Comparison of ENCODE assay signal across 13 cellular contexts in genomic region chr2:62435720-62436119, GRCh38.
A peak's percentile ranks its signal among the peaks of the same experiment; 100 is the strongest.
DNase-seq lines count a peak whose midpoint lies in the region; ATAC-seq and TF ChIP-seq lines count a peak whose summit lies in the region.
"Had no signal": no experiment of that assay in that cellular context is flagged by ENCODE, and none has a peak within 500 bp of the region (broad histone marks: within the 10 kb centered on the region; RNA-seq: fewer than 3 reads in every experiment).

No MANE protein-coding gene starts in this region.

- H3K79me2 ChIP-seq in osteoblast (ENCODE audit: insufficient read depth, low read length): no peaks in the 10 kb centered on the region

- H3K27ac ChIP-seq in esophagus squamous epithelium (no peak overlapping the region), osteoblast (ENCODE audit: low read depth, low read length) (no peak overlapping the region)
- H3K27ac ChIP-seq: foreskin keratinocyte had no signal

- no peaks in the 10 kb centered on the region for H4K20me1 ChIP-seq in osteoblast (ENCODE audit: insufficient read depth, low read length)

- H3K36me3 ChIP-seq in esophagus squamous epithelium (no peaks in the 10 kb centered on the region), osteoblast (ENCODE audit: insufficient read depth, low read length) (no peaks in the 10 kb centered on the region)
- H3K36me3 ChIP-seq: BE2C had no signal

- H3K4me1 ChIP-seq in esophagus squamous epithelium: peaks cover 0 to 5% (median 0%) of the 10 kb centered on the region in 3 donors
- no peaks in the 10 kb centered on the region for H3K4me1 ChIP-seq in osteoblast (ENCODE audit: insufficient read depth, low read length)
- H3K4me1 ChIP-seq: BE2C, foreskin keratinocyte had no signal

- H3K27me3 ChIP-seq in esophagus squamous epithelium: no peaks in the 10 kb centered on the region
- peaks cover 12% of the 10 kb centered on the region for H3K27me3 ChIP-seq in osteoblast (ENCODE audit: insufficient read depth, low read length)
- H3K27me3 ChIP-seq: BE2C, foreskin keratinocyte had no signal

- intact Hi-C loops in esophagus squamous epithelium (cut with DNase I): no loop called here

- ATAC-seq in GM18505 (IDR thresholded peaks at IDR 0.05; ENCODE audit: unreplicated experiment): peak; percentile 77
- peak; percentile 83 for ATAC-seq in GM19455 (IDR thresholded peaks at IDR 0.05; ENCODE audit: unreplicated experiment)
- ATAC-seq in HG02884 (IDR thresholded peaks at IDR 0.05; ENCODE audit: unreplicated experiment): peak; percentile 75
- peak; percentile 79 for ATAC-seq in HG03565 (IDR thresholded peaks at IDR 0.05; ENCODE audit: unreplicated experiment)
- ATAC-seq: foreskin keratinocyte had no signal

- H2AFZ ChIP-seq in osteoblast (ENCODE audit: low read length): no peak overlapping the region

- TF ChIP-seq CTCF in esophagus squamous epithelium (IDR thresholded peaks at IDR 0.05) (no peak), osteoblast (IDR thresholded peaks at IDR 0.05; ENCODE audit: extremely low read depth, low read depth, low read length) (no peak)

- H3K9me3 ChIP-seq in esophagus squamous epithelium (no peaks in the 10 kb centered on the region), osteoblast (ENCODE audit: low read depth, low read length) (no peaks in the 10 kb centered on the region)
- H3K9me3 ChIP-seq: BE2C had no signal

- H3K4me2 ChIP-seq in osteoblast (ENCODE audit: insufficient read depth, low read length): no peak overlapping the region

- no peak for TF ChIP-seq POLR2A in GM18505 (IDR thresholded peaks at IDR 0.05; ENCODE audit: borderline replicate concordance, extremely low read depth, insufficient read depth, insufficient read length)
- no peak for TF ChIP-seq POLR2A in esophagus squamous epithelium (IDR thresholded peaks at IDR 0.05)

- DNase-seq in stimulated activated CD4-positive, alpha-beta T cell treated with anti-CD3 and anti-CD28 coated beads, Interleukin-15, amount 100 ng/mL, for 24 hours: no peak
- DNase-seq in esophagus squamous epithelium (lab: John Stamatoyannopoulos, UW): no peak
- no peak for DNase-seq in HT-29 (ENCODE audit: low spot score)
- DNase-seq in osteoblast (ENCODE audit: insufficient read length, low spot score, missing footprints): no peak
- DNase-seq: activated CD4-positive, alpha-beta T cell treated with anti-CD3 and anti-CD28 coated beads, Interleukin-2, amount 10 ng/mL, durations not matched to agents 24 days and 14 days; BE2C; foreskin keratinocyte; GF-D8; nephron progenitor cell had no signal

- 76 to 87% methylated on average over 3 of the region's 3 CpGs for WGBS in esophagus squamous epithelium, 2 donors

- no peak overlapping the region for H3K4me3 ChIP-seq in esophagus squamous epithelium
- H3K4me3 ChIP-seq in osteoblast (ENCODE audit: insufficient read depth, low read length): no peak overlapping the region
